In genomic region chr9:2934883-2935282, GRCh38 we compare ENCODE assay signal across 20 cellular contexts.
"Had no signal": no experiment of that assay in that cellular context is flagged by ENCODE, and none has a peak within 500 bp of the region (broad histone marks: within the 10 kb centered on the region; RNA-seq: fewer than 3 reads in every experiment).

No MANE protein-coding gene starts in this region.

- H3K4me2 ChIP-seq: hepatocyte, smooth muscle cell had no signal

- ATAC-seq: left lobe of liver; mucosa of descending colon; naive thymus-derived CD8-positive, alpha-beta T cell; stimulated activated memory B cell treated with anti-CD40 and anti-IgM and Interleukin-4, amounts not matched to agents 10 μg/mL and 1 μg/mL and 100 μg/mL, for 72 hours had no signal

- H2AFZ ChIP-seq: hepatocyte had no signal

- H3K9me3 ChIP-seq: mucosa of descending colon, ovary, right atrium auricular region, tibial artery, upper lobe of right lung, vagina had no signal

- H3K4me3 Mint-ChIP-seq: naive thymus-derived CD8-positive, alpha-beta T cell; stimulated activated memory B cell treated with anti-CD40 and anti-IgM and Interleukin-4, amounts not matched to agents 10 μg/mL and 1 μg/mL and 100 μg/mL, for 72 hours; stimulated activated naive CD8-positive, alpha-beta T cell treated with anti-CD3 and anti-CD28 coated beads, Interleukin-15, Interleukin-2, amounts not matched to agents 100 ng/mL and 50 ng/mL, for 24 hours had no signal

- H3K27ac ChIP-seq: coronary artery, dorsolateral prefrontal cortex, hepatocyte, ovary, right atrium auricular region, tibial artery, upper lobe of right lung, vagina had no signal

- H3K36me3 ChIP-seq: ovary, right atrium auricular region, tibial artery, upper lobe of right lung, vagina had no signal

- H3K27me3 Mint-ChIP-seq: stimulated activated memory B cell treated with anti-CD40 and anti-IgM and Interleukin-4, amounts not matched to agents 10 μg/mL and 1 μg/mL and 100 μg/mL, for 72 hours had no signal

- H3K27ac Mint-ChIP-seq: naive thymus-derived CD8-positive, alpha-beta T cell; stimulated activated memory B cell treated with anti-CD40 and anti-IgM and Interleukin-4, amounts not matched to agents 10 μg/mL and 1 μg/mL and 100 μg/mL, for 72 hours; stimulated activated naive CD8-positive, alpha-beta T cell treated with anti-CD3 and anti-CD28 coated beads, Interleukin-15, Interleukin-2, amounts not matched to agents 100 ng/mL and 50 ng/mL, for 24 hours had no signal

- DNase-seq: dorsolateral prefrontal cortex; effector CD8-positive, alpha-beta T cell; foreskin melanocyte; head of caudate nucleus; mammary epithelial cell; mucosa of descending colon; naive thymus-derived CD8-positive, alpha-beta T cell; ovary; stimulated activated CD4-positive, alpha-beta T cell treated with anti-CD3 and anti-CD28 coated beads, Interleukin-4, amount 100 ng/mL, for 1 hour; stimulated activated CD8-positive, alpha-beta memory T cell treated with anti-CD3 and anti-CD28 coated beads, Interleukin-4, amount 100 ng/mL, for 48 hours; tibial artery; upper lobe of right lung had no signal

- H3K4me3 ChIP-seq: coronary artery, dorsolateral prefrontal cortex, hepatocyte, mucosa of descending colon, ovary, right atrium auricular region, smooth muscle cell, tibial artery, upper lobe of right lung, vagina had no signal

- H3K36me3 Mint-ChIP-seq: naive thymus-derived CD8-positive, alpha-beta T cell; stimulated activated memory B cell treated with anti-CD40 and anti-IgM and Interleukin-4, amounts not matched to agents 10 μg/mL and 1 μg/mL and 100 μg/mL, for 72 hours had no signal

- H3K79me2 ChIP-seq: hepatocyte had no signal

- H3K9me3 Mint-ChIP-seq: naive thymus-derived CD8-positive, alpha-beta T cell; stimulated activated memory B cell treated with anti-CD40 and anti-IgM and Interleukin-4, amounts not matched to agents 10 μg/mL and 1 μg/mL and 100 μg/mL, for 72 hours; stimulated activated naive CD8-positive, alpha-beta T cell treated with anti-CD3 and anti-CD28 coated beads, Interleukin-15, Interleukin-2, amounts not matched to agents 100 ng/mL and 50 ng/mL, for 24 hours had no signal

- H3K4me1 Mint-ChIP-seq: naive thymus-derived CD8-positive, alpha-beta T cell; stimulated activated memory B cell treated with anti-CD40 and anti-IgM and Interleukin-4, amounts not matched to agents 10 μg/mL and 1 μg/mL and 100 μg/mL, for 72 hours had no signal

- H3K27me3 ChIP-seq: ovary, right atrium auricular region, tibial artery, upper lobe of right lung, vagina had no signal

- H3K4me1 ChIP-seq: right atrium auricular region, tibial artery, upper lobe of right lung, vagina had no signal
